ENCODE assay signal across 8 cellular contexts in genomic region chr19:18846862-18847515, GRCh38. TPM values are rescaled to one million over a fixed set of nuclear protein-coding genes. Genes with fewer than 3 reads are reported as not detected.
DNase-seq lines count a peak whose midpoint lies in the region; ATAC-seq, FAIRE-seq and TF ChIP-seq lines count a peak whose summit lies in the region.

No MANE protein-coding gene starts in this region.

- peak overlapping the region; percentile 54 for H3K4me3 Mint-ChIP-seq in T-helper 2 cell treated with Interferon-gamma antibody and Interleukin-4, amounts not matched to agents 5 μg/mL and 100 μg/mL, for 36 hours

- no peak for TF ChIP-seq EP300 in GM12878 (IDR thresholded peaks at IDR 0.05; ENCODE audit: borderline replicate concordance in 1 of 2, control insufficient read depth in 1 of 2, low read depth in 2 of 2, low read length in 2 of 2)

- TF ChIP-seq RAD21 in GM12878 (IDR thresholded peaks at IDR 0.05; ENCODE audit: insufficient read depth, low read depth, low read length): peak; percentile 88

- no TSS peak for BruUV-seq in GM12878 (replicated peaks; lab: Mats Ljungman, UMichigan)

- no peak overlapping the region for H2AFZ ChIP-seq in GM12878 (ENCODE audit: control insufficient read depth, low read depth, low read length)

- intact Hi-C loops in GM12878 (cut with micrococcal nuclease; ENCODE audit: unreplicated experiment): loop anchor here (5.0 to 10.0 kb wide), 4 partner anchors 75 to 392 kb away; partner anchors contain the start of genes CRTC1 and REX1BD

- H3K27me3 ChIP-seq in GM12878 (replicated peaks in 1 of 2; ENCODE audit: control insufficient read depth in 2 of 2, insufficient read depth in 2 of 2, low read length in 1 of 2): no peaks in the 10 kb centered on the region

- H3K79me2 ChIP-seq in GM12878 (ENCODE audit: control insufficient read depth, insufficient read depth, low read length): peaks cover 66% of the 10 kb centered on the region

- peaks cover 35% of the 10 kb centered on the region for H3K36me3 Mint-ChIP-seq in T-helper 2 cell treated with Interferon-gamma antibody and Interleukin-4, amounts not matched to agents 5 μg/mL and 100 μg/mL, for 36 hours (ENCODE audit: low read depth)

- peaks cover 9 to 39% of the 10 kb centered on the region in 2 experiments; a peak in 3 of 4 replicates for H3K36me3 ChIP-seq in GM12878 (ENCODE audit: control insufficient read depth in 2 of 2, insufficient read depth in 2 of 2, low read length in 1 of 2)

- H3K4me1 ChIP-seq in GM12878 (ENCODE audit: control insufficient read depth, insufficient read depth, low read length): peaks cover 56% of the 10 kb centered on the region

- no peak for FAIRE-seq in GM12878 (lab: Jason Lieb, UNC)

- TF ChIP-seq CTCF in LNCAP (IDR thresholded peaks at IDR 0.05) (peak; percentile 95), GM12878 (IDR thresholded peaks at IDR 0.05 in 2 of 3, conservative IDR thresholded peaks at IDR 0.05 in 1 of 3; ENCODE audit: control insufficient read depth in 2 of 3, extremely low read depth in 1 of 3, insufficient read depth in 1 of 3, low read depth in 3 of 3, low read length in 3 of 3) (peak; percentile 80 to 94 (median 89))

- RAD21 ChIA-PET in GM12878 (lab: Charles Lee; ENCODE audit: unreplicated experiment): interaction anchor here (0.6 to 3.1 kb wide), 20 partner anchors 9 to 394 kb away, joined by 3 to 24 read pairs (median 5); partner anchors contain the start of genes FKBP8 and UPF1

- no peak overlapping the region for H3K4me2 ChIP-seq in GM12878 (ENCODE audit: control insufficient read depth, insufficient read depth)

- DNase-seq in EH (ENCODE audit: low read depth): peak; percentile 82
- DNase-seq in T-helper 2 cell treated with Interferon-gamma antibody and Interleukin-4, amounts not matched to agents 5 μg/mL and 100 μg/mL, for 36 hours (ENCODE audit: low spot score): peak; percentile 51
- no peak for DNase-seq in GM12878 (ENCODE audit: low read depth, low spot score)
- peak; percentile 59 to 76 for DNase-seq in hippocampal formation (lab: John Stamatoyannopoulos, UW)

- H3K4me3 ChIP-seq in GM12878: no peak overlapping the region
- no peak overlapping the region for H3K4me3 ChIP-seq in skin epidermis

- ATAC-seq in GM12878: peak; percentile 75
- ATAC-seq in GM21526 (IDR thresholded peaks at IDR 0.05; ENCODE audit: low FRiP score, unreplicated experiment): no peak
- ATAC-seq in HG03280 (IDR thresholded peaks at IDR 0.05; ENCODE audit: unreplicated experiment): no peak

- in situ Hi-C loops in GM12878 (cut with MboI): no loop called here

- H3K9ac ChIP-seq in GM12878 (ENCODE audit: control insufficient read depth, insufficient read depth, low read length): no peak overlapping the region

- POLR2A ChIA-PET in GM12878 (lab: Charles Lee): interaction anchor here (0.5 to 1.3 kb wide), 5 partner anchors 9 to 557 kb away, joined by 3 to 11 read pairs (median 6); partner anchors contain the start of gene UBA52

- CTCF ChIA-PET in GM12878 (lab: Yijun Ruan, JAX): interaction anchor here (0.5 to 7.4 kb wide), 46 partner anchors 9 to 396 kb away, joined by 3 to 109 read pairs (median 4); partner anchors contain the start of genes COPE, CRTC1, DDX49 and ELL

- SMC1A ChIA-PET in GM12878 (lab: Charles Lee; ENCODE audit: uncharacterized antibody, unreplicated experiment): interaction anchor here (0.5 to 2.2 kb wide), 17 partner anchors 8 to 327 kb away, joined by 3 to 13 read pairs (median 3); partner anchors contain the start of gene UPF1

- no peaks in the 10 kb centered on the region for H3K27me3 Mint-ChIP-seq in T-helper 2 cell treated with Interferon-gamma antibody and Interleukin-4, amounts not matched to agents 5 μg/mL and 100 μg/mL, for 36 hours (ENCODE audit: low read depth)

- H3K4me1 Mint-ChIP-seq in T-helper 2 cell treated with Interferon-gamma antibody and Interleukin-4, amounts not matched to agents 5 μg/mL and 100 μg/mL, for 36 hours (ENCODE audit: low read depth): peaks cover 51% of the 10 kb centered on the region

- WGBS in GM12878 (ENCODE audit: insufficient coverage, insufficient replicate concordance, low lambda C conversion rate, missing lambda C conversion rate): 51% methylated on average over 18 of the region's 18 CpGs

- H3K27ac Mint-ChIP-seq in T-helper 2 cell treated with Interferon-gamma antibody and Interleukin-4, amounts not matched to agents 5 μg/mL and 100 μg/mL, for 36 hours: peak overlapping the region; percentile 38

- peaks cover 27% of the 10 kb centered on the region for H4K20me1 ChIP-seq in GM12878 (ENCODE audit: control insufficient read depth, insufficient read depth)

- no peak for TF ChIP-seq POLR2A in GM12878 (IDR thresholded peaks at IDR 0.05; ENCODE audit: low read depth, low read length)

- H3K9me3 Mint-ChIP-seq in T-helper 2 cell treated with Interferon-gamma antibody and Interleukin-4, amounts not matched to agents 5 μg/mL and 100 μg/mL, for 36 hours: no peaks in the 10 kb centered on the region

- H3K9me3 ChIP-seq in GM12878 (replicated peaks; ENCODE audit: control insufficient read depth, insufficient read depth, low read length): no peaks in the 10 kb centered on the region

- no peak overlapping the region for H3K27ac ChIP-seq in GM12878 (ENCODE audit: control insufficient read depth, insufficient read depth)
- H3K27ac ChIP-seq in skin epidermis: peak overlapping the region in 18 of 21 experiments; percentile 2 to 90 (median 64)

RNA-seq across cellular contexts. Expression of gene UPF1, which starts 15.2 kb away (rescaled TPM):
- total RNA-seq in GM12878 (2013; cell fraction: nucleolus; rRNA removed): 99.0 and 125 TPM in 2 replicates
- total RNA-seq in GM12878 (2014; rRNA removed) (35.3 and 40.6 TPM in 2 replicates), GM12878 (2014; rRNA removed; fragmentation: Illumina TruSeq; extraction: Trizol) (14.5 and 16.1 TPM in 2 replicates), GM12878 (2021) (71.9 and 80.9 TPM in 2 replicates)
- 9.9 TPM for polyA plus RNA-seq in GM12878 (2011; ENCODE audit: low read depth)
- polyA plus RNA-seq in GM12878 (2011; rRNA removed) (8.9 and 22.8 TPM in 2 replicates), GM12878 (2014; fragmentation: Illumina TruSeq; extraction: Trizol) (26.2 and 33.5 TPM in 2 replicates), GM12878 (2014; fragmentation: Nextera tagmentation; extraction: Ambion mirVana) (1 to 10 TPM in 1 of 2 experiments, under 1 TPM in 1; 0.58 to 1.1 TPM), GM12878 (2014; rRNA removed) (35.1 and 47.1 TPM in 2 replicates), GM12878 (2016; fragmentation: Nextera tagmentation; extraction: Ambion mirVana) (1 to 10 TPM; 4.5 to 5.6 TPM)
- polyA plus RNA-seq in GM12878 (2011; cell fraction: cytosol; rRNA removed): 23.1 and 45.0 TPM in 2 replicates
- polyA plus RNA-seq in GM12878 (2011; cell fraction: nucleus; rRNA removed): 102 and 147 TPM in 2 replicates
- 27.8 and 31.0 TPM in 2 replicates for polyA plus RNA-seq in GM12878 (2012)
- 66.6 and 68.0 TPM in 2 replicates for polyA minus RNA-seq in GM12878 (2011; rRNA and poly(A)+ RNA removed)
- polyA minus RNA-seq in GM12878 (2011; cell fraction: cytosol; rRNA and poly(A)+ RNA removed): 23.4 and 30.8 TPM in 2 replicates
- 43.4 and 69.7 TPM in 2 replicates for polyA minus RNA-seq in GM12878 (2011; cell fraction: nucleus; rRNA and poly(A)+ RNA removed)

RNA-seq across cellular contexts. Expression of gene CERS1, which starts 49.0 kb away (rescaled TPM):
- total RNA-seq in GM12878 (2013; cell fraction: nucleolus; rRNA removed): not detected in 2 replicates
- total RNA-seq in GM12878 (2014; rRNA removed) (not detected in 2 replicates), GM12878 (2014; rRNA removed; fragmentation: Illumina TruSeq; extraction: Trizol) (not detected in 2 replicates), GM12878 (2021) (not detected in 2 replicates)
- polyA plus RNA-seq in GM12878 (2011; ENCODE audit: low read depth): not detected
- polyA plus RNA-seq in GM12878 (2011; rRNA removed) (not detected in 2 replicates), GM12878 (2014; fragmentation: Illumina TruSeq; extraction: Trizol) (not detected in 2 replicates), GM12878 (2014; fragmentation: Nextera tagmentation; extraction: Ambion mirVana) (not detected), GM12878 (2014; rRNA removed) (0.16 TPM in 1 of 2 replicates, not detected in the other), GM12878 (2016; fragmentation: Nextera tagmentation; extraction: Ambion mirVana) (under 1 TPM in 1 of 2 experiments, not detected in 1; 0.19 TPM)
- not detected in 2 replicates for polyA plus RNA-seq in GM12878 (2011; cell fraction: cytosol; rRNA removed)
- polyA plus RNA-seq in GM12878 (2011; cell fraction: nucleus; rRNA removed): not detected in 2 replicates
- 0.08 TPM in 1 of 2 replicates, not detected in the other for polyA plus RNA-seq in GM12878 (2012)
- not detected in 2 replicates for polyA minus RNA-seq in GM12878 (2011; rRNA and poly(A)+ RNA removed)
- polyA minus RNA-seq in GM12878 (2011; cell fraction: cytosol; rRNA and poly(A)+ RNA removed): not detected in 2 replicates
- not detected in 2 replicates for polyA minus RNA-seq in GM12878 (2011; cell fraction: nucleus; rRNA and poly(A)+ RNA removed)

RNA-seq across cellular contexts. Expression of gene COMP, which starts 55.9 kb away (rescaled TPM):
- total RNA-seq in GM12878 (2013; cell fraction: nucleolus; rRNA removed): not detected in 2 replicates
- total RNA-seq in GM12878 (2014; rRNA removed) (not detected in 2 replicates), GM12878 (2014; rRNA removed; fragmentation: Illumina TruSeq; extraction: Trizol) (not detected in 2 replicates), GM12878 (2021) (not detected in 2 replicates)
- polyA plus RNA-seq in GM12878 (2011; ENCODE audit: low read depth): not detected
- polyA plus RNA-seq in GM12878 (2011; rRNA removed) (not detected in 2 replicates), GM12878 (2014; fragmentation: Illumina TruSeq; extraction: Trizol) (not detected in 2 replicates), GM12878 (2014; fragmentation: Nextera tagmentation; extraction: Ambion mirVana) (not detected), GM12878 (2014; rRNA removed) (not detected in 2 replicates), GM12878 (2016; fragmentation: Nextera tagmentation; extraction: Ambion mirVana) (under 1 TPM in 1 of 2 experiments, not detected in 1; 0.17 TPM)
- 0.04 and 0.08 TPM in 2 replicates for polyA plus RNA-seq in GM12878 (2011; cell fraction: cytosol; rRNA removed)
- polyA plus RNA-seq in GM12878 (2011; cell fraction: nucleus; rRNA removed): 0.09 and 0.15 TPM in 2 replicates
- not detected in 2 replicates for polyA plus RNA-seq in GM12878 (2012)
- not detected in 2 replicates for polyA minus RNA-seq in GM12878 (2011; rRNA and poly(A)+ RNA removed)
- not detected in 2 replicates for polyA minus RNA-seq in GM12878 (2011; cell fraction: cytosol; rRNA and poly(A)+ RNA removed)
- not detected in 2 replicates for polyA minus RNA-seq in GM12878 (2011; cell fraction: nucleus; rRNA and poly(A)+ RNA removed)
